8 cellular contexts compared by ENCODE assay signal in genomic region chr12:6553051-6553868, GRCh38. TPM values are rescaled to one million over a fixed set of nuclear protein-coding genes. Genes with fewer than 3 reads are reported as not detected.
DNase-seq lines count a peak whose midpoint lies in the region; TF ChIP-seq lines count a peak whose summit lies in the region.

No MANE protein-coding gene starts in this region.

- no peaks in the 10 kb centered on the region for H3K27me3 Mint-ChIP-seq in CD4-positive, alpha-beta memory T cell

- H3K36me3 ChIP-seq in CD4-positive, alpha-beta memory T cell (ENCODE audit: insufficient read depth, low read length), result peaks cover 29% of the 10 kb centered on the region
- H3K36me3 ChIP-seq in endocrine pancreas (ENCODE audit: control insufficient read depth, insufficient read depth, low read length) (no peaks in the 10 kb centered on the region), neuron (ENCODE audit: insufficient read depth, low read length) (peaks cover 39% of the 10 kb centered on the region)

- no peak overlapping the region for H3K27ac ChIP-seq in CD4-positive, alpha-beta memory T cell (ENCODE audit: low read depth, low read length)

- peaks cover 31 to 64% (median 48%) of the 10 kb centered on the region in 4 donors for H3K4me1 Mint-ChIP-seq in CD4-positive, alpha-beta memory T cell

- no peak overlapping the region for H3K4me3 ChIP-seq in CD4-positive, alpha-beta memory T cell (ENCODE audit: low read length in 2 of 2)
- H3K4me3 ChIP-seq in endocrine pancreas (ENCODE audit: control insufficient read depth, insufficient read depth, low read length) (peak overlapping the region; percentile 6), neuron (ENCODE audit: low read length) (peak overlapping the region; percentile 17)

- H3K9ac ChIP-seq in endocrine pancreas (ENCODE audit: control insufficient read depth, insufficient read depth, low read length), result peak overlapping the region; percentile 22

- H3K27ac Mint-ChIP-seq in CD4-positive, alpha-beta memory T cell, result peak overlapping the region in 4 of 7 donors; percentile 57 to 79 (median 68)

- no peaks in the 10 kb centered on the region for H3K9me3 ChIP-seq in CD4-positive, alpha-beta memory T cell (ENCODE audit: control insufficient read depth in 1 of 2, low read length in 2 of 2)
- H3K9me3 ChIP-seq in endocrine pancreas (ENCODE audit: control insufficient read depth, low read length) (no peaks in the 10 kb centered on the region), neuron (ENCODE audit: low read length) (no peaks in the 10 kb centered on the region)

- DNase-seq in CD4-positive, alpha-beta memory T cell, result no peak
- DNase-seq in NCI-H69 (lab: John Stamatoyannopoulos, UW), result peak; percentile 21
- no peak for DNase-seq in GM10248 (ENCODE audit: extremely low spot score)
- DNase-seq in activated CD4-positive, CD25-positive, alpha-beta regulatory T cell treated with anti-CD3 and anti-CD28 coated beads, Interleukin-2, amount 50 U/mL, for 72 hours, result no peak
- no peak for DNase-seq in stimulated activated naive CD4-positive, alpha-beta T cell (lab: John Stamatoyannopoulos, UW)
- DNase-seq in NCI-H1930 (lab: John Stamatoyannopoulos, UW), result no peak

- H3K9me3 Mint-ChIP-seq in CD4-positive, alpha-beta memory T cell, result no peaks in the 10 kb centered on the region

- POLR2A ChIA-PET in CD4-positive, alpha-beta memory T cell (lab: Charles Lee; ENCODE audit: partially characterized antibody), result interaction anchor here (1.1 to 6.3 kb wide), 9 partner anchors 10 to 128 kb away, joined by 3 to 66 read pairs (median 5); partner anchors contain the start of genes NOP2 and VAMP1
- POLR2A ChIA-PET in GM10248 (lab: Yijun Ruan, JAX), result interaction anchor here (0.8 kb wide), 1 partner anchor 83 kb away, joined by 3 read pairs; the partner anchor contains the start of gene VAMP1

- peaks cover 56% of the 10 kb centered on the region for H3K4me1 ChIP-seq in CD4-positive, alpha-beta memory T cell (ENCODE audit: insufficient read depth, low read length)
- H3K4me1 ChIP-seq in endocrine pancreas (ENCODE audit: control insufficient read depth, insufficient read depth, low read length) (no peaks in the 10 kb centered on the region), neuron (ENCODE audit: insufficient read depth, low read length) (peaks cover 21% of the 10 kb centered on the region)

- peaks cover 5 to 51% of the 10 kb centered on the region in 2 donors for H3K36me3 Mint-ChIP-seq in CD4-positive, alpha-beta memory T cell

- no peak overlapping the region for H2AFZ ChIP-seq in neuron (ENCODE audit: low read depth, low read length)

- TF ChIP-seq CTCF in GM10248 (IDR thresholded peaks at IDR 0.05; ENCODE audit: control extremely low read depth, extremely low read depth, low read depth, missing control alignments), result no peak

- intact Hi-C loops in CD4-positive, alpha-beta memory T cell (cut with micrococcal nuclease), result no loop called here

- no peaks in the 10 kb centered on the region for H3K27me3 ChIP-seq in CD4-positive, alpha-beta memory T cell (ENCODE audit: insufficient read depth, low read length)
- H3K27me3 ChIP-seq in endocrine pancreas (ENCODE audit: control insufficient read depth, insufficient read depth, low read length) (no peaks in the 10 kb centered on the region), neuron (ENCODE audit: insufficient read depth, low read length) (no peaks in the 10 kb centered on the region)

- H3K4me3 Mint-ChIP-seq in CD4-positive, alpha-beta memory T cell, result peak overlapping the region; percentile 32 to 90 (median 55)

- CTCF ChIA-PET in CD4-positive, alpha-beta memory T cell (lab: Charles Lee; ENCODE audit: partially characterized antibody), result interaction anchor here (0.7 to 7.0 kb wide), 15 partner anchors 10 to 129 kb away, joined by 3 to 88 read pairs (median 4); partner anchors contain the start of genes GAPDH and NOP2
- CTCF ChIA-PET in GM10248 (lab: Yijun Ruan, JAX), result interaction anchor here (0.6 to 20.9 kb wide), 23 partner anchors 8 to 278 kb away, joined by 3 to 280 read pairs (median 3); partner anchors contain the start of genes COPS7A, GAPDH, LPAR5 and MLF2

RNA-seq across cellular contexts. Expression of gene IFFO1, which starts 2.6 kb away (rescaled TPM):
- total RNA-seq in CD4-positive, alpha-beta memory T cell, result 10 to 100 TPM; 58.7 to 60.4 TPM
- polyA plus RNA-seq in CD4-positive, alpha-beta memory T cell, result 10 to 100 TPM in 1 of 2 donors, 1 to 10 TPM in 1; 3.7 to 12.5 TPM

RNA-seq across cellular contexts. Expression of gene NOP2, which starts 14.8 kb away (rescaled TPM):
- total RNA-seq in CD4-positive, alpha-beta memory T cell, result 10 to 100 TPM; 87.6 to 87.7 TPM
- 10 to 100 TPM; 15.5 to 43.2 TPM for polyA plus RNA-seq in CD4-positive, alpha-beta memory T cell

RNA-seq across cellular contexts. Expression of gene GAPDH, which starts 18.9 kb away (rescaled TPM):
- total RNA-seq in CD4-positive, alpha-beta memory T cell, result 100 to 1,000 TPM; 474 to 495 TPM
- polyA plus RNA-seq in CD4-positive, alpha-beta memory T cell, result 1,000 to 10,000 TPM; 1,831 to 2,185 TPM

RNA-seq across cellular contexts. Expression of gene CHD4, which starts 53.9 kb away (rescaled TPM):
- 100 to 1,000 TPM; 246 to 255 TPM for total RNA-seq in CD4-positive, alpha-beta memory T cell
- 10 to 100 TPM; 13.3 to 64.6 TPM for polyA plus RNA-seq in CD4-positive, alpha-beta memory T cell

RNA-seq across cellular contexts. Expression of gene NCAPD2, which starts 59.4 kb away (rescaled TPM):
- total RNA-seq in CD4-positive, alpha-beta memory T cell, result 10 to 100 TPM; 38.1 to 39.8 TPM
- 10 to 100 TPM; 15.7 to 29.0 TPM for polyA plus RNA-seq in CD4-positive, alpha-beta memory T cell

Comparison
In these comparisons a context has a peak if more than half of its experiments do, and no peak if none do; other contexts are left out.
1. H3K4me3 ChIP-seq: peak in endocrine pancreas (single experiment) and neuron (single experiment); none in CD4-positive, alpha-beta memory T cell (0 of 2).